7 cellular contexts compared by ENCODE assay signal in genomic region chr11:39177678-39178077, GRCh38.
"Had no signal": no experiment of that assay in that cellular context is flagged by ENCODE, and none has a peak within 500 bp of the region (broad histone marks: within the 10 kb centered on the region; RNA-seq: fewer than 3 reads in every experiment).

No MANE protein-coding gene starts in this region.

- DNase-seq: IMR-90, KBM-7, KG1 had no signal

- H3K9ac ChIP-seq: KMS-11 had no signal

- FAIRE-seq: HepG2, HTR-8/SVneo had no signal

- ATAC-seq: HepG2 had no signal

- H3K4me2 ChIP-seq: KMS-11 had no signal

- H3K27ac ChIP-seq: HL-60, KMS-11 had no signal
